Comparison of ENCODE assay signal across 14 cellular contexts in genomic region chr13:98598043-98598442, GRCh38. TPM values are rescaled to one million over a fixed set of nuclear protein-coding genes. Genes with fewer than 3 reads are reported as not detected.
DNase-seq lines count a peak whose midpoint lies in the region; ATAC-seq and TF ChIP-seq lines count a peak whose summit lies in the region.
"Had no signal": no experiment of that assay in that cellular context is flagged by ENCODE, and none has a peak within 500 bp of the region (broad histone marks: within the 10 kb centered on the region; RNA-seq: fewer than 3 reads in every experiment).

No MANE protein-coding gene starts in this region.

- TF ChIP-seq EP300 in suprapubic skin (IDR thresholded peaks at IDR 0.05) = no peak

- no peaks in the 10 kb centered on the region for H3K9me3 ChIP-seq in Loucy (ENCODE audit: insufficient read depth, low read depth, low read length)
- H3K9me3 ChIP-seq in suprapubic skin = no peaks in the 10 kb centered on the region
- H3K9me3 ChIP-seq: body of pancreas, prostate gland had no signal

- in situ Hi-C loops in GM13976 (cut with MboI; ENCODE audit: low sequenced_read_pairs, unreplicated experiment) = no loop called here

- no peaks in the 10 kb centered on the region for H3K36me3 Mint-ChIP-seq in activated CD4-positive, alpha-beta T cell treated with anti-CD3 and anti-CD28 coated beads for 36 hours (ENCODE audit: low read depth)

- no peaks in the 10 kb centered on the region for H3K79me2 ChIP-seq in Loucy (ENCODE audit: insufficient read depth, low read length)

- H3K4me1 ChIP-seq in Loucy (ENCODE audit: insufficient read depth, low read length, poor library complexity, severe bottlenecking) (no peaks in the 10 kb centered on the region), suprapubic skin (no peaks in the 10 kb centered on the region)
- H3K4me1 ChIP-seq: prostate gland had no signal

- CTCF ChIA-PET in activated CD4-positive, alpha-beta T cell treated with anti-CD3 and anti-CD28 coated beads for 36 hours (lab: Charles Lee) = interaction anchor here (0.6 to 1.7 kb wide), 4 partner anchors 9 to 260 kb away, joined by 3 to 4 read pairs (median 3); no protein-coding TSS in a partner anchor

- H3K27me3 Mint-ChIP-seq in activated CD4-positive, alpha-beta T cell treated with anti-CD3 and anti-CD28 coated beads for 36 hours = no peaks in the 10 kb centered on the region

- POLR2A ChIA-PET in activated CD4-positive, alpha-beta T cell treated with anti-CD3 and anti-CD28 coated beads for 36 hours (lab: Charles Lee) = interaction anchor here (0.6 kb wide), 1 partner anchor 1371 kb away, joined by 11 read pairs; no protein-coding TSS in a partner anchor

- no peak overlapping the region for H2AFZ ChIP-seq in Loucy (ENCODE audit: low read length)

- TF ChIP-seq CTCF in Loucy (conservative IDR thresholded peaks at IDR 0.05; ENCODE audit: low read length) (peak; percentile 22; the same call in 1 of the 2 replicates), choroid plexus epithelial cell (conservative IDR thresholded peaks at IDR 0.05; ENCODE audit: low read depth, low read length) (peak; percentile 50), GM13976 (IDR thresholded peaks at IDR 0.05; ENCODE audit: borderline replicate concordance, control extremely low read depth, extremely low read depth, insufficient read depth, missing control alignments) (no peak), suprapubic skin (IDR thresholded peaks at IDR 0.05) (no peak)

- no peaks in the 10 kb centered on the region for H3K9me2 ChIP-seq in Loucy (replicated peaks; ENCODE audit: low read depth, low read length)

- H3K4me2 ChIP-seq in Loucy (ENCODE audit: low read depth, low read length, poor library complexity, severe bottlenecking) = no peak overlapping the region

- DNase-seq in activated CD4-positive, alpha-beta T cell treated with anti-CD3 and anti-CD28 coated beads for 36 hours = no peak
- no peak for DNase-seq in activated CD4-positive, alpha-beta T cell treated with anti-CD3 and anti-CD28 coated beads for 1 hour
- DNase-seq in choroid plexus epithelial cell (ENCODE audit: low read depth) (peak; percentile 44), mesenteric fat pad (ENCODE audit: low spot score) (peak; percentile 3), GM13976 (ENCODE audit: low spot score) (no peak), mucosa of gallbladder (ENCODE audit: low spot score) (no peak), suprapubic skin (ENCODE audit: low spot score in 2 of 2) (no peak)
- DNase-seq: activated CD4-positive, alpha-beta T cell treated with anti-CD3 and anti-CD28 coated beads for 4 hours; body of pancreas; midbrain; NCI-H2107; stimulated activated CD4-positive, alpha-beta T cell treated with anti-CD3 and anti-CD28 coated beads, Interleukin-1b, Interleukin-23, amount 100 ng/mL, for 48 hours had no signal

- intact Hi-C loops in activated CD4-positive, alpha-beta T cell treated with anti-CD3 and anti-CD28 coated beads for 36 hours (cut with DNase I, micrococcal nuclease) = no loop called here

- H3K4me3 Mint-ChIP-seq in activated CD4-positive, alpha-beta T cell treated with anti-CD3 and anti-CD28 coated beads for 36 hours = no peak overlapping the region

- no peak overlapping the region for H3K27ac ChIP-seq in suprapubic skin
- H3K27ac ChIP-seq: body of pancreas, prostate gland had no signal

- H3K9me3 Mint-ChIP-seq in activated CD4-positive, alpha-beta T cell treated with anti-CD3 and anti-CD28 coated beads for 36 hours (ENCODE audit: low read depth) = no peaks in the 10 kb centered on the region

- H3F3A ChIP-seq in Loucy (ENCODE audit: low read depth) = no peaks in the 10 kb centered on the region

- H3K36me3 ChIP-seq in Loucy (ENCODE audit: insufficient read depth, low read length) (no peaks in the 10 kb centered on the region), suprapubic skin (no peaks in the 10 kb centered on the region)
- H3K36me3 ChIP-seq: prostate gland had no signal

- no peak overlapping the region for H3K4me3 ChIP-seq in Loucy (ENCODE audit: low read length, poor library complexity, severe bottlenecking)
- no peak overlapping the region for H3K4me3 ChIP-seq in choroid plexus epithelial cell (ENCODE audit: low read depth, low read length)
- H3K4me3 ChIP-seq in suprapubic skin = no peak overlapping the region
- H3K4me3 ChIP-seq: body of pancreas, prostate gland had no signal

- no peaks in the 10 kb centered on the region for H3K27me3 ChIP-seq in Loucy (ENCODE audit: insufficient read depth, low read length, poor library complexity, severe bottlenecking)
- H3K27me3 ChIP-seq in suprapubic skin = no peaks in the 10 kb centered on the region
- H3K27me3 ChIP-seq: body of pancreas had no signal

- H3K4me1 Mint-ChIP-seq in activated CD4-positive, alpha-beta T cell treated with anti-CD3 and anti-CD28 coated beads for 36 hours = peaks cover 16% of the 10 kb centered on the region

- ATAC-seq in activated CD4-positive, alpha-beta T cell treated with anti-CD3 and anti-CD28 coated beads for 36 hours = no peak
- ATAC-seq: body of pancreas had no signal

- H3K9ac ChIP-seq in Loucy (ENCODE audit: low read depth, low read length, poor library complexity, severe bottlenecking) = no peak overlapping the region

- H4K20me1 ChIP-seq in Loucy (ENCODE audit: insufficient read depth, low read length, poor library complexity, severe bottlenecking) = no peaks in the 10 kb centered on the region

- WGBS in suprapubic skin = 80% methylated on average over 4 of the region's 4 CpGs

- TF ChIP-seq POLR2A in suprapubic skin (IDR thresholded peaks at IDR 0.05) = no peak

- H3K27ac Mint-ChIP-seq in activated CD4-positive, alpha-beta T cell treated with anti-CD3 and anti-CD28 coated beads for 36 hours = peak overlapping the region; percentile 20

RNA-seq across cellular contexts. Expression of gene STK24, which starts 21.1 kb away (rescaled TPM):
- total RNA-seq in activated CD4-positive, alpha-beta T cell treated with anti-CD3 and anti-CD28 coated beads for 36 hours = 100 to 1,000 TPM; 146 to 173 TPM
- 62.7 TPM for total RNA-seq in mesenteric fat pad
- 113 TPM for total RNA-seq in mucosa of gallbladder
- 100 to 1,000 TPM; 132 to 200 (median 176) TPM for total RNA-seq in suprapubic skin

Comparison
In these comparisons a context has a peak if more than half of its experiments do, and no peak if none do; other contexts are left out.
1. DNase-seq: peak in choroid plexus epithelial cell (single experiment) and mesenteric fat pad (single experiment); none in activated CD4-positive, alpha-beta T cell treated with anti-CD3 and anti-CD28 coated beads for 36 hours (single experiment), activated CD4-positive, alpha-beta T cell treated with anti-CD3 and anti-CD28 coated beads for 1 hour (single experiment), GM13976 (single experiment), mucosa of gallbladder (single experiment) and suprapubic skin (0 of 2).
2. CTCF ChIP-seq: peak in Loucy (single experiment) and choroid plexus epithelial cell (single experiment); none in GM13976 (single experiment) and suprapubic skin (0 of 2).